Comparison of ENCODE assay signal across 32 cellular contexts in the genomic region with DNA sequence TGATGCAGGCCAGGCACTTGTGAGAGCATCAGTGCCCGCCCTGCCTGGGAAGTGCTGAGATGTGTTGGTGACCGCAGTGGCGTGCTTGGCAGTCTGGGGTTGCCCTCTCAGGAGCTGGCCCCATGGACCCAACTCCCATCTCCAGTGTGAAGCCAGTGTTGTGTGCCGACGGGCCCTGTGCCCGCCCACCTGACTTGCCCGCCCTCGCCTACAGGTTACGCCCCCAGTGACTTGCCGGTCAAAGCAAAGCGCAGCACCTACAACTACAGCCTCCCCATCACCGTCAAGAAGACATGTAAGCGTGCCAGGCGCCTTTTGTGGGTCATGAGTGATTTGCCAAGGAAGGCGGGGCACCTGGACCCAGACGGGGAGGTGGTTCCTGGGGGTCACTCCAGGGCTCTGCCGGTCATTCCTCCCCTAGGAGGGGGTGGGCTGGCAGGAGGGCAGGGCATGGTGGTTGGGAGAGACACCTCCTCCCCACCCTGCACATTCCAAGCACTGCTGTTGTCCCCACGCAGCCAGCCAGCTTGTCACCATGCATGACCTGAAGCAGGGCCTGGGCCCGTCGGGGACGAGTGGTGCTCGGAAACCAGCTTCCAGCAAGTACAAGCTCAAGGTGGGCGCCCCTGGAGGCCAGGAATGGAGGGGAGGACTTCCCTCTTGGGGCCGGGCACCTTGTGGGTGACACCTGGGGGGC. TPM values are rescaled to one million over a fixed set of nuclear protein-coding genes. Genes with fewer than 3 reads are reported as not detected.
DNase-seq lines count a peak whose midpoint lies in the region; ATAC-seq and TF ChIP-seq lines count a peak whose summit lies in the region.
"Had no signal": no experiment of that assay in that cellular context is flagged by ENCODE, and none has a peak within 500 bp of the region (broad histone marks: within the 10 kb centered on the region; RNA-seq: fewer than 3 reads in every experiment).

No MANE protein-coding gene starts in this region.

- no peak for TF ChIP-seq CTCF in HEK293 (tag by site-specific recombination; IDR thresholded peaks at IDR 0.05)
- TF ChIP-seq CTCF in chondrocyte (IDR thresholded peaks at IDR 0.05), result no peak
- TF ChIP-seq CTCF in psoas muscle (IDR thresholded peaks at IDR 0.05), result no peak

- H3K9me3 Mint-ChIP-seq in chondrocyte (ENCODE audit: low read depth), result no peaks in the 10 kb centered on the region
- H3K9me3 Mint-ChIP-seq: activated CD4-positive, alpha-beta memory T cell treated with anti-CD3 and anti-CD28 coated beads for 36 hours; dendritic cell treated with granulocyte-macrophage colony-stimulating factor and Interleukin-4, amounts not matched to agents 40 ng/mL and 50 ng/mL, for 4 days; endodermal cell; naive thymus-derived CD8-positive, alpha-beta T cell had no signal

- H3K9me3 ChIP-seq in HEK293 (ENCODE audit: control insufficient read depth, insufficient read depth, low read depth, low read length) (no peaks in the 10 kb centered on the region), right cardiac atrium (ENCODE audit: control insufficient read depth, low read length) (no peaks in the 10 kb centered on the region), psoas muscle (no peaks in the 10 kb centered on the region)
- H3K9me3 ChIP-seq: BLaER1 treated with 17β-estradiol and CSF1 and Interleukin-3, amounts not matched to agents 10 nM and 100 nM; esophagus muscularis mucosa; testis had no signal

- peaks cover 37% of the 10 kb centered on the region for H3K4me1 Mint-ChIP-seq in chondrocyte (ENCODE audit: low read depth)

- H3K36me3 Mint-ChIP-seq in chondrocyte (ENCODE audit: low read depth), result peaks cover 37% of the 10 kb centered on the region

- H3K4me3 Mint-ChIP-seq in chondrocyte (ENCODE audit: unreplicated experiment), result peak overlapping the region; percentile 12
- H3K4me3 Mint-ChIP-seq: activated CD4-positive, alpha-beta memory T cell treated with anti-CD3 and anti-CD28 coated beads for 36 hours; activated naive CD8-positive, alpha-beta T cell; dendritic cell treated with granulocyte-macrophage colony-stimulating factor and Interleukin-4, amounts not matched to agents 40 ng/mL and 50 ng/mL, for 4 days; endodermal cell; naive thymus-derived CD8-positive, alpha-beta T cell had no signal

- peak overlapping the region; percentile 81 for H3K27ac Mint-ChIP-seq in chondrocyte (ENCODE audit: unreplicated experiment)
- H3K27ac Mint-ChIP-seq: activated CD4-positive, alpha-beta memory T cell treated with anti-CD3 and anti-CD28 coated beads for 36 hours; activated naive CD8-positive, alpha-beta T cell; dendritic cell treated with granulocyte-macrophage colony-stimulating factor and Interleukin-4, amounts not matched to agents 40 ng/mL and 50 ng/mL, for 4 days; endodermal cell had no signal

- no peaks in the 10 kb centered on the region for H3K27me3 Mint-ChIP-seq in chondrocyte (ENCODE audit: low read depth)
- H3K27me3 Mint-ChIP-seq: activated CD4-positive, alpha-beta memory T cell treated with anti-CD3 and anti-CD28 coated beads for 36 hours; activated naive CD8-positive, alpha-beta T cell; naive thymus-derived CD8-positive, alpha-beta T cell had no signal

- ATAC-seq in right cardiac atrium, result peak; percentile 52 to 65
- peak; percentile 34 to 56 (median 48) for ATAC-seq in psoas muscle
- ATAC-seq in GM19397 (IDR thresholded peaks at IDR 0.05; ENCODE audit: unreplicated experiment), result no peak
- no peak for ATAC-seq in GM18498 (IDR thresholded peaks at IDR 0.05; ENCODE audit: unreplicated experiment)
- ATAC-seq: left lobe of liver; naive thymus-derived CD8-positive, alpha-beta T cell; PC-3 had no signal

- no peaks in the 10 kb centered on the region for H3K4me1 ChIP-seq in HEK293 (ENCODE audit: control insufficient read depth, insufficient read depth, low read length)
- no peaks in the 10 kb centered on the region for H3K4me1 ChIP-seq in right cardiac atrium (ENCODE audit: control insufficient read depth, insufficient read depth, low read length)
- peaks cover 8% of the 10 kb centered on the region for H3K4me1 ChIP-seq in psoas muscle
- H3K4me1 ChIP-seq: testis had no signal

- CTCF ChIA-PET in HEK293 (lab: Yijun Ruan, JAX), result interaction anchor here (0.6 to 1.7 kb wide), 4 partner anchors 32 to 93 kb away, joined by 3 to 7 read pairs (median 4); no protein-coding TSS in a partner anchor

- DNase-seq in chondrocyte (ENCODE audit: low spot score) (peak; percentile 91), right cardiac atrium (peak; percentile 31 to 80 (median 79)), psoas muscle (peak in 1 of 2 donors; percentile 55), NCI-H1930 (lab: John Stamatoyannopoulos, UW) (no peak)
- DNase-seq in activated T-cell treated with anti-CD3 and anti-CD28 coated beads, Interleukin-2, amount 50 U/mL, for 1 hour, result no peak
- DNase-seq: activated CD4-positive, alpha-beta memory T cell treated with anti-CD3 and anti-CD28 coated beads for 36 hours; activated CD8-positive, alpha-beta memory T cell treated with anti-CD3 and anti-CD28 coated beads, Interleukin-2, amount 50 U/mL, for 4 hours; DMS53; endodermal cell; foreskin melanocyte; hippocampal formation; midbrain; naive thymus-derived CD8-positive, alpha-beta T cell; NCI-H1092; NCI-H187 treated with DMSO at 0.1 percent for 48 hours; NCI-H524; NK-92 treated with Interleukin-12 subunit alpha and Interleukin-12 subunit beta, amount 100 ng/mL, for 24 hours; PC-3; retina; SHP77; stimulated activated CD4-positive, alpha-beta T cell treated with anti-CD3 and anti-CD28 coated beads, Interleukin-12 subunit alpha, Interleukin-12 subunit beta, amount 100 ng/mL, for 4 hours; stimulated activated CD4-positive, alpha-beta T cell treated with anti-CD3 and anti-CD28 coated beads, Interleukin-4, amount 100 ng/mL, for 4 hours; stimulated activated naive CD4-positive, alpha-beta T cell treated with Interleukin-2 at 50 U/mL for 16 hours; testis had no signal

- H3K27ac ChIP-seq in HEK293 (ENCODE audit: extremely low read depth, low read depth, low read length), result no peak overlapping the region
- H3K27ac ChIP-seq in right cardiac atrium (ENCODE audit: low read length), result peak overlapping the region; percentile 82
- peak overlapping the region; percentile 64 for H3K27ac ChIP-seq in psoas muscle
- H3K27ac ChIP-seq: esophagus muscularis mucosa, testis had no signal

- intact Hi-C loops in right cardiac atrium (cut with DNase I), result loop anchor here in 1 of 4 donors (10.0 kb wide), 1 partner anchor 90 kb away; no protein-coding TSS in a partner anchor
- intact Hi-C loops in psoas muscle (cut with DNase I), result loop anchor here in 1 of 2 donors (5.0 kb wide), 1 partner anchor 53 kb away; no protein-coding TSS in a partner anchor

- POLR2A ChIA-PET in HEK293 (lab: Yijun Ruan, JAX), result no interaction called here

- no peaks in the 10 kb centered on the region for H3K27me3 ChIP-seq in right cardiac atrium (ENCODE audit: control insufficient read depth, insufficient read depth)
- no peaks in the 10 kb centered on the region for H3K27me3 ChIP-seq in psoas muscle (ENCODE audit: insufficient read depth in 3 of 3, low read length in 2 of 3)
- H3K27me3 ChIP-seq: BLaER1 treated with 17β-estradiol and CSF1 and Interleukin-3, amounts not matched to agents 10 nM and 100 nM; esophagus muscularis mucosa; testis had no signal

- 69% methylated on average over 24 of the region's 24 CpGs for WGBS in right cardiac atrium
- 50 to 67% (median 56%) methylated on average over 24 of the region's 24 CpGs for WGBS in psoas muscle, 3 donors

- H3K4me3 ChIP-seq in HEK293 (ENCODE audit: low read depth, low read length), result no peak overlapping the region
- no peak overlapping the region for H3K4me3 ChIP-seq in right cardiac atrium (ENCODE audit: low read length)
- no peak overlapping the region for H3K4me3 ChIP-seq in psoas muscle
- H3K4me3 ChIP-seq: BLaER1 treated with 17β-estradiol and CSF1 and Interleukin-3, amounts not matched to agents 10 nM and 100 nM; esophagus muscularis mucosa; testis had no signal

- H3K36me3 ChIP-seq in HEK293 (ENCODE audit: control insufficient read depth in 2 of 2, insufficient read depth in 1 of 2, low read length in 2 of 2) (peaks cover 0 to 87% of the 10 kb centered on the region in 2 experiments; a peak in 2 of 3 replicates), psoas muscle (ENCODE audit: insufficient read depth in 1 of 2, low read depth in 1 of 2) (peaks cover 0 to 86% of the 10 kb centered on the region in 2 donors)

TF ChIP-seq in HEK293, 187 proteins besides CTCF, POLR2A, EP300 and RAD21:
- TF ChIP-seq ZNF785 (tag by site-specific recombination; IDR thresholded peaks at IDR 0.05), result no peak
- peak; percentile 8; the same call in 1 of the 2 replicates for TF ChIP-seq SP2 (tag by site-specific recombination; IDR thresholded peaks at IDR 0.05)
- TF ChIP-seq EGR2 (tag by site-specific recombination; IDR thresholded peaks at IDR 0.05; ENCODE audit: low read depth), result peak; percentile 39; the same call in 1 of the 2 replicates

RNA-seq across cellular contexts. Expression of gene CEL, which starts 7.4 kb away (rescaled TPM):
- total RNA-seq in chondrocyte, result 0.87 to 1.5 TPM (median 1.1 TPM) in 3 replicates
- 1 to 10 TPM; 2.9 to 9.7 (median 5.2) TPM for total RNA-seq in right cardiac atrium
- polyA plus RNA-seq in right cardiac atrium, result 2.8 TPM
- 1 to 10 TPM in 1 of 4 donors, under 1 TPM in 3; 0.34 to 2.0 (median 0.63) TPM for total RNA-seq in psoas muscle
- under 1 TPM; 0.10 to 0.61 (median 0.21) TPM for polyA plus RNA-seq in psoas muscle
- polyA plus RNA-seq: naive thymus-derived CD8-positive, alpha-beta T cell had no signal

RNA-seq across cellular contexts. Expression of gene GTF3C5, which starts 23.5 kb away (rescaled TPM):
- total RNA-seq in chondrocyte, result 36.5 to 46.3 TPM (median 38.5 TPM) in 3 replicates
- 10 to 100 TPM; 28.9 to 41.1 (median 32.4) TPM for total RNA-seq in right cardiac atrium
- 39.2 TPM for polyA plus RNA-seq in right cardiac atrium
- total RNA-seq in psoas muscle, result 10 to 100 TPM; 34.6 to 45.8 (median 42.2) TPM
- polyA plus RNA-seq in psoas muscle, result 10 to 100 TPM; 42.7 to 70.8 (median 50.4) TPM

Comparison
In these comparisons a context has a peak if more than half of its experiments do, and no peak if none do; other contexts are left out.
1. DNase-seq: peak in chondrocyte (single experiment) and right cardiac atrium (3 of 3); none in activated T-cell treated with anti-CD3 and anti-CD28 coated beads, Interleukin-2, amount 50 U/mL, for 1 hour (single experiment) and NCI-H1930 (0 of 2).
2. ATAC-seq: peak in right cardiac atrium (2 of 2) and psoas muscle (4 of 4); none in GM19397 (single experiment) and GM18498 (single experiment).